ENCODE assay signal across 1 cellular context in the genomic region with DNA sequence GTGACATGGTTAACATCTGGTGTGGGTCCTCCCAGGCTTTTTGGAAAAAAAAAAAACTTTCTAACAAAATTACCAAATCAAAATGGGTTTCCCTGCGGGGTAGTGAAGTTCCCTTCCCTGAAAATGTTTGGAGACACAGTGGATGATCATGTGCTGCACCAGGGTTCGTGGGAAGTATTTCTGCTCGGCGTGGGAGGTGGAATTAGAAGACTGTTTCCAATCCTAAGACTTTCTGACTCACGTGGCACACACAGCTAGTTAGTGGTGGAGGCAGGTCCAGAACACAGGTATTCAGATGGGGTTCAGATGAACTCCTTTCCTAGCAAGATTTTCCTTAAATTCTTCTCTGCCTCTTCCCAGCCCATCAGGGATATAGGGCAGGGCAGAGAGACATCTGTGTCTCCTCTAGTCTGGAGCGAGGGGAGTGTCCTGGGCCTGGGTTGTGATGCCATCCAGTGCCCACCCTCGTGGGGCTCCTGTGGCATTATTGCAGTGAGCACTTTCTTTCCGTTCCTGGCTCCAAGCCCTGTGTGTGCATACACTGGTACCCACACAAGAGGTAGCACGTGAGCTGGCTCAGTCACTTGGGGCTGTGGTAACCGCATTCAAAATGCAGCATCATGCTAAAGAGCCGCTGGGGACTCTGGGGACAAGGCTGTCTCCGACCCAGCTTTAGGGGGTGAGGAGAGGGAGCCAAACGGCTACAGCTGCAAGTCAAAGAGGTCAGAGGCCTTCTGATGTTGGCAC.
TF ChIP-seq lines count a peak whose summit lies in the region.

No MANE protein-coding gene starts in this region.

TF ChIP-seq in WTC11, 78 proteins besides CTCF, POLR2A, EP300 and RAD21 (continued from another document):
- TF ChIP-seq, protein P1, sequence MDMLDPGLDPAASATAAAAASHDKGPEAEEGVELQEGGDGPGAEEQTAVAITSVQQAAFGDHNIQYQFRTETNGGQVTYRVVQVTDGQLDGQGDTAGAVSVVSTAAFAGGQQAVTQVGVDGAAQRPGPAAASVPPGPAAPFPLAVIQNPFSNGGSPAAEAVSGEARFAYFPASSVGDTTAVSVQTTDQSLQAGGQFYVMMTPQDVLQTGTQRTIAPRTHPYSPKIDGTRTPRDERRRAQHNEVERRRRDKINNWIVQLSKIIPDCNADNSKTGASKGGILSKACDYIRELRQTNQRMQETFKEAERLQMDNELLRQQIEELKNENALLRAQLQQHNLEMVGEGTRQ (CRISPR knock-in tag; IDR thresholded peaks at IDR 0.05), result no peak
- TF ChIP-seq, protein P2, sequence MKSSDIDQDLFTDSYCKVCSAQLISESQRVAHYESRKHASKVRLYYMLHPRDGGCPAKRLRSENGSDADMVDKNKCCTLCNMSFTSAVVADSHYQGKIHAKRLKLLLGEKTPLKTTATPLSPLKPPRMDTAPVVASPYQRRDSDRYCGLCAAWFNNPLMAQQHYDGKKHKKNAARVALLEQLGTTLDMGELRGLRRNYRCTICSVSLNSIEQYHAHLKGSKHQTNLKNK (CRISPR knock-in tag; IDR thresholded peaks at IDR 0.05), result no peak
- TF ChIP-seq SMAD4 (CRISPR knock-in tag; IDR thresholded peaks at IDR 0.05) (no peak), FOXP1 (CRISPR knock-in tag; IDR thresholded peaks at IDR 0.05; ENCODE audit: borderline replicate concordance) (no peak), JAZF1 (CRISPR knock-in tag; IDR thresholded peaks at IDR 0.05) (no peak), ZNF317 (CRISPR knock-in tag; IDR thresholded peaks at IDR 0.05; ENCODE audit: borderline replicate concordance, low read depth) (no peak)
- TF ChIP-seq, protein P3, sequence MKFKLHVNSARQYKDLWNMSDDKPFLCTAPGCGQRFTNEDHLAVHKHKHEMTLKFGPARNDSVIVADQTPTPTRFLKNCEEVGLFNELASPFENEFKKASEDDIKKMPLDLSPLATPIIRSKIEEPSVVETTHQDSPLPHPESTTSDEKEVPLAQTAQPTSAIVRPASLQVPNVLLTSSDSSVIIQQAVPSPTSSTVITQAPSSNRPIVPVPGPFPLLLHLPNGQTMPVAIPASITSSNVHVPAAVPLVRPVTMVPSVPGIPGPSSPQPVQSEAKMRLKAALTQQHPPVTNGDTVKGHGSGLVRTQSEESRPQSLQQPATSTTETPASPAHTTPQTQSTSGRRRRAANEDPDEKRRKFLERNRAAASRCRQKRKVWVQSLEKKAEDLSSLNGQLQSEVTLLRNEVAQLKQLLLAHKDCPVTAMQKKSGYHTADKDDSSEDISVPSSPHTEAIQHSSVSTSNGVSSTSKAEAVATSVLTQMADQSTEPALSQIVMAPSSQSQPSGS (CRISPR knock-in tag; IDR thresholded peaks at IDR 0.05; ENCODE audit: borderline replicate concordance, low read depth), result no peak
- TF ChIP-seq, protein P4, sequence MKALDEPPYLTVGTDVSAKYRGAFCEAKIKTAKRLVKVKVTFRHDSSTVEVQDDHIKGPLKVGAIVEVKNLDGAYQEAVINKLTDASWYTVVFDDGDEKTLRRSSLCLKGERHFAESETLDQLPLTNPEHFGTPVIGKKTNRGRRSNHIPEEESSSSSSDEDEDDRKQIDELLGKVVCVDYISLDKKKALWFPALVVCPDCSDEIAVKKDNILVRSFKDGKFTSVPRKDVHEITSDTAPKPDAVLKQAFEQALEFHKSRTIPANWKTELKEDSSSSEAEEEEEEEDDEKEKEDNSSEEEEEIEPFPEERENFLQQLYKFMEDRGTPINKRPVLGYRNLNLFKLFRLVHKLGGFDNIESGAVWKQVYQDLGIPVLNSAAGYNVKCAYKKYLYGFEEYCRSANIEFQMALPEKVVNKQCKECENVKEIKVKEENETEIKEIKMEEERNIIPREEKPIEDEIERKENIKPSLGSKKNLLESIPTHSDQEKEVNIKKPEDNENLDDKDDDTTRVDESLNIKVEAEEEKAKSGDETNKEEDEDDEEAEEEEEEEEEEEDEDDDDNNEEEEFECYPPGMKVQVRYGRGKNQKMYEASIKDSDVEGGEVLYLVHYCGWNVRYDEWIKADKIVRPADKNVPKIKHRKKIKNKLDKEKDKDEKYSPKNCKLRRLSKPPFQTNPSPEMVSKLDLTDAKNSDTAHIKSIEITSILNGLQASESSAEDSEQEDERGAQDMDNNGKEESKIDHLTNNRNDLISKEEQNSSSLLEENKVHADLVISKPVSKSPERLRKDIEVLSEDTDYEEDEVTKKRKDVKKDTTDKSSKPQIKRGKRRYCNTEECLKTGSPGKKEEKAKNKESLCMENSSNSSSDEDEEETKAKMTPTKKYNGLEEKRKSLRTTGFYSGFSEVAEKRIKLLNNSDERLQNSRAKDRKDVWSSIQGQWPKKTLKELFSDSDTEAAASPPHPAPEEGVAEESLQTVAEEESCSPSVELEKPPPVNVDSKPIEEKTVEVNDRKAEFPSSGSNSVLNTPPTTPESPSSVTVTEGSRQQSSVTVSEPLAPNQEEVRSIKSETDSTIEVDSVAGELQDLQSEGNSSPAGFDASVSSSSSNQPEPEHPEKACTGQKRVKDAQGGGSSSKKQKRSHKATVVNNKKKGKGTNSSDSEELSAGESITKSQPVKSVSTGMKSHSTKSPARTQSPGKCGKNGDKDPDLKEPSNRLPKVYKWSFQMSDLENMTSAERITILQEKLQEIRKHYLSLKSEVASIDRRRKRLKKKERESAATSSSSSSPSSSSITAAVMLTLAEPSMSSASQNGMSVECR (CRISPR knock-in tag; IDR thresholded peaks at IDR 0.05; ENCODE audit: borderline replicate concordance), result no peak
- TF ChIP-seq, protein P5, sequence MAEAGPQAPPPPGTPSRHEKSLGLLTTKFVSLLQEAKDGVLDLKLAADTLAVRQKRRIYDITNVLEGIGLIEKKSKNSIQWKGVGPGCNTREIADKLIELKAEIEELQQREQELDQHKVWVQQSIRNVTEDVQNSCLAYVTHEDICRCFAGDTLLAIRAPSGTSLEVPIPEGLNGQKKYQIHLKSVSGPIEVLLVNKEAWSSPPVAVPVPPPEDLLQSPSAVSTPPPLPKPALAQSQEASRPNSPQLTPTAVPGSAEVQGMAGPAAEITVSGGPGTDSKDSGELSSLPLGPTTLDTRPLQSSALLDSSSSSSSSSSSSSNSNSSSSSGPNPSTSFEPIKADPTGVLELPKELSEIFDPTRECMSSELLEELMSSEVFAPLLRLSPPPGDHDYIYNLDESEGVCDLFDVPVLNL (CRISPR knock-in tag; IDR thresholded peaks at IDR 0.05; ENCODE audit: borderline replicate concordance, low read depth), result no peak
- TF ChIP-seq, protein P6, sequence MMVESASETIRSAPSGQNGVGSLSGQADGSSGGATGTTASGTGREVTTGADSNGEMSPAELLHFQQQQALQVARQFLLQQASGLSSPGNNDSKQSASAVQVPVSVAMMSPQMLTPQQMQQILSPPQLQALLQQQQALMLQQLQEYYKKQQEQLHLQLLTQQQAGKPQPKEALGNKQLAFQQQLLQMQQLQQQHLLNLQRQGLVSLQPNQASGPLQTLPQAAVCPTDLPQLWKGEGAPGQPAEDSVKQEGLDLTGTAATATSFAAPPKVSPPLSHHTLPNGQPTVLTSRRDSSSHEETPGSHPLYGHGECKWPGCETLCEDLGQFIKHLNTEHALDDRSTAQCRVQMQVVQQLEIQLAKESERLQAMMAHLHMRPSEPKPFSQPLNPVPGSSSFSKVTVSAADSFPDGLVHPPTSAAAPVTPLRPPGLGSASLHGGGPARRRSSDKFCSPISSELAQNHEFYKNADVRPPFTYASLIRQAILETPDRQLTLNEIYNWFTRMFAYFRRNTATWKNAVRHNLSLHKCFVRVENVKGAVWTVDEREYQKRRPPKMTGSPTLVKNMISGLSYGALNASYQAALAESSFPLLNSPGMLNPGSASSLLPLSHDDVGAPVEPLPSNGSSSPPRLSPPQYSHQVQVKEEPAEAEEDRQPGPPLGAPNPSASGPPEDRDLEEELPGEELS (CRISPR knock-in tag; IDR thresholded peaks at IDR 0.05), result no peak
